ENCODE assay signal across 3 cellular contexts in the genomic region with DNA sequence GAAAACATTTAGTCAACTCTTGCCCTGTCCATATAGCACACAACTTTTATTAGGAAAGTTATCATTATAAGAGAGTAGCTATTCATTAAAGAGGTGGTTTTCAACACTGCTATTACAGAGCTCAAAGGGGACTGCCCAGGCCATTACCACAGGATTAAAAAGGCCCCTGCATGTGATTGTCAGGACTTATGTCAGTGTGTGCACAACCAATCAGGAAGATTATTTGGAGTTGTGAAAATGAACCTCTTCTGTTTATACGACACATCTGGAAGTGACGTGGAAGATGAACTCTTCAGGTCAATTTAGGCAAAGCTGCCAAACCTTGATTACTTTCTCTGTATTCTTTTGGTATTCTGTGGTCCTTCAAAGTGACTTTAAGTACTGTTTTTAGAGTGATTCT.
A peak's percentile ranks its signal among the peaks of the same experiment; 100 is the strongest.
TF ChIP-seq lines count a peak whose summit lies in the region.

No MANE protein-coding gene starts in this region.

TF ChIP-seq in liver, 16 proteins besides CTCF, POLR2A, EP300 and RAD21:
- TF ChIP-seq, protein P1, sequence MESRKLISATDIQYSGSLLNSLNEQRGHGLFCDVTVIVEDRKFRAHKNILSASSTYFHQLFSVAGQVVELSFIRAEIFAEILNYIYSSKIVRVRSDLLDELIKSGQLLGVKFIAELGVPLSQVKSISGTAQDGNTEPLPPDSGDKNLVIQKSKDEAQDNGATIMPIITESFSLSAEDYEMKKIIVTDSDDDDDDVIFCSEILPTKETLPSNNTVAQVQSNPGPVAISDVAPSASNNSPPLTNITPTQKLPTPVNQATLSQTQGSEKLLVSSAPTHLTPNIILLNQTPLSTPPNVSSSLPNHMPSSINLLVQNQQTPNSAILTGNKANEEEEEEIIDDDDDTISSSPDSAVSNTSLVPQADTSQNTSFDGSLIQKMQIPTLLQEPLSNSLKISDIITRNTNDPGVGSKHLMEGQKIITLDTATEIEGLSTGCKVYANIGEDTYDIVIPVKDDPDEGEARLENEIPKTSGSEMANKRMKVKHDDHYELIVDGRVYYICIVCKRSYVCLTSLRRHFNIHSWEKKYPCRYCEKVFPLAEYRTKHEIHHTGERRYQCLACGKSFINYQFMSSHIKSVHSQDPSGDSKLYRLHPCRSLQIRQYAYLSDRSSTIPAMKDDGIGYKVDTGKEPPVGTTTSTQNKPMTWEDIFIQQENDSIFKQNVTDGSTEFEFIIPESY (IDR thresholded peaks at IDR 0.05): no peak
- TF ChIP-seq RXRA (IDR thresholded peaks at IDR 0.05) (peak; percentile 63 to 75), HNF4A (conservative IDR thresholded peaks at IDR 0.05) (peak; percentile 60 to 61), YY1 (IDR thresholded peaks at IDR 0.05) (peak; percentile 14), NR2F2 (IDR thresholded peaks at IDR 0.05) (no peak), HNF4G (IDR thresholded peaks at IDR 0.05) (peak; percentile 12), SP1 (IDR thresholded peaks at IDR 0.05) (peak; percentile 36), JUND (IDR thresholded peaks at IDR 0.05) (no peak)
- TF ChIP-seq, protein P2, sequence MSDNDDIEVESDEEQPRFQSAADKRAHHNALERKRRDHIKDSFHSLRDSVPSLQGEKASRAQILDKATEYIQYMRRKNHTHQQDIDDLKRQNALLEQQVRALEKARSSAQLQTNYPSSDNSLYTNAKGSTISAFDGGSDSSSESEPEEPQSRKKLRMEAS (IDR thresholded peaks at IDR 0.05): no peak

TF ChIP-seq in HepG2, 621 proteins besides CTCF, POLR2A, EP300 and RAD21:
- TF ChIP-seq PAWR (CRISPR knock-in tag; IDR thresholded peaks at IDR 0.05; ENCODE audit: borderline replicate concordance): no peak
- no peak for TF ChIP-seq ZNF460 (CRISPR knock-in tag; IDR thresholded peaks at IDR 0.05; ENCODE audit: borderline replicate concordance)
- TF ChIP-seq, protein P3, sequence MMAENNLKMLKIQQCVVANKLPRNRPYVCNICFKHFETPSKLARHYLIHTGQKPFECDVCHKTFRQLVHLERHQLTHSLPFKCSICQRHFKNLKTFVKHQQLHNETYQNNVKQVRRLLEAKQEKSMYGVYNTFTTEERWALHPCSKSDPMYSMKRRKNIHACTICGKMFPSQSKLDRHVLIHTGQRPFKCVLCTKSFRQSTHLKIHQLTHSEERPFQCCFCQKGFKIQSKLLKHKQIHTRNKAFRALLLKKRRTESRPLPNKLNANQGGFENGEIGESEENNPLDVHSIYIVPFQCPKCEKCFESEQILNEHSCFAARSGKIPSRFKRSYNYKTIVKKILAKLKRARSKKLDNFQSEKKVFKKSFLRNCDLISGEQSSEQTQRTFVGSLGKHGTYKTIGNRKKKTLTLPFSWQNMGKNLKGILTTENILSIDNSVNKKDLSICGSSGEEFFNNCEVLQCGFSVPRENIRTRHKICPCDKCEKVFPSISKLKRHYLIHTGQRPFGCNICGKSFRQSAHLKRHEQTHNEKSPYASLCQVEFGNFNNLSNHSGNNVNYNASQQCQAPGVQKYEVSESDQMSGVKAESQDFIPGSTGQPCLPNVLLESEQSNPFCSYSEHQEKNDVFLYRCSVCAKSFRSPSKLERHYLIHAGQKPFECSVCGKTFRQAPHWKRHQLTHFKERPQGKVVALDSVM (CRISPR knock-in tag; IDR thresholded peaks at IDR 0.05): no peak
- no peak for TF ChIP-seq ZNF598 (CRISPR knock-in tag; IDR thresholded peaks at IDR 0.05; ENCODE audit: borderline replicate concordance)
- TF ChIP-seq TSC22D2 (CRISPR knock-in tag; IDR thresholded peaks at IDR 0.05; ENCODE audit: borderline replicate concordance): no peak
- no peak for TF ChIP-seq MTA1 (CRISPR knock-in tag; IDR thresholded peaks at IDR 0.05; ENCODE audit: borderline replicate concordance)
- TF ChIP-seq NR2F6 (IDR thresholded peaks at IDR 0.05): no peak
- no peak for TF ChIP-seq NR2F6 (CRISPR knock-in tag; IDR thresholded peaks at IDR 0.05)
- TF ChIP-seq ZNF101 (CRISPR knock-in tag; IDR thresholded peaks at IDR 0.05; ENCODE audit: borderline replicate concordance, low read depth): no peak
- TF ChIP-seq ATM (IDR thresholded peaks at IDR 0.05; ENCODE audit: borderline replicate concordance): no peak
- TF ChIP-seq PCBP2 (optimal IDR thresholded peaks at IDR 0.05; ENCODE audit: low read depth, low read length, poor library complexity, severe bottlenecking): no peak
- TF ChIP-seq ZNF501 (CRISPR knock-in tag; IDR thresholded peaks at IDR 0.05): no peak
- TF ChIP-seq ZBTB21 (CRISPR knock-in tag; IDR thresholded peaks at IDR 0.05): no peak

TF ChIP-seq in IMR-90, 13 proteins besides CTCF, POLR2A, EP300 and RAD21:
- TF ChIP-seq NFE2L2 (IDR thresholded peaks at IDR 0.05; ENCODE audit: low read depth, low read length) (no peak), RCOR1 (IDR thresholded peaks at IDR 0.05; ENCODE audit: insufficient replicate concordance, low read length) (no peak), BHLHE40 (IDR thresholded peaks at IDR 0.05; ENCODE audit: low read depth, low read length) (no peak), RFX5 (IDR thresholded peaks at IDR 0.05; ENCODE audit: low read depth, low read length) (no peak), CEBPB (IDR thresholded peaks at IDR 0.05; ENCODE audit: low read depth, low read length) (no peak), MAFK (IDR thresholded peaks at IDR 0.05; ENCODE audit: low read depth, low read length) (no peak), CHD1 (IDR thresholded peaks at IDR 0.05; ENCODE audit: low read depth, low read length) (no peak), MXI1 (IDR thresholded peaks at IDR 0.05; ENCODE audit: borderline replicate concordance, low read depth, low read length) (no peak)
- TF ChIP-seq, protein P4, sequence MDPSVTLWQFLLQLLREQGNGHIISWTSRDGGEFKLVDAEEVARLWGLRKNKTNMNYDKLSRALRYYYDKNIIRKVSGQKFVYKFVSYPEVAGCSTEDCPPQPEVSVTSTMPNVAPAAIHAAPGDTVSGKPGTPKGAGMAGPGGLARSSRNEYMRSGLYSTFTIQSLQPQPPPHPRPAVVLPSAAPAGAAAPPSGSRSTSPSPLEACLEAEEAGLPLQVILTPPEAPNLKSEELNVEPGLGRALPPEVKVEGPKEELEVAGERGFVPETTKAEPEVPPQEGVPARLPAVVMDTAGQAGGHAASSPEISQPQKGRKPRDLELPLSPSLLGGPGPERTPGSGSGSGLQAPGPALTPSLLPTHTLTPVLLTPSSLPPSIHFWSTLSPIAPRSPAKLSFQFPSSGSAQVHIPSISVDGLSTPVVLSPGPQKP (IDR thresholded peaks at IDR 0.05; ENCODE audit: borderline replicate concordance, low read depth, low read length): no peak
- TF ChIP-seq, protein P5, sequence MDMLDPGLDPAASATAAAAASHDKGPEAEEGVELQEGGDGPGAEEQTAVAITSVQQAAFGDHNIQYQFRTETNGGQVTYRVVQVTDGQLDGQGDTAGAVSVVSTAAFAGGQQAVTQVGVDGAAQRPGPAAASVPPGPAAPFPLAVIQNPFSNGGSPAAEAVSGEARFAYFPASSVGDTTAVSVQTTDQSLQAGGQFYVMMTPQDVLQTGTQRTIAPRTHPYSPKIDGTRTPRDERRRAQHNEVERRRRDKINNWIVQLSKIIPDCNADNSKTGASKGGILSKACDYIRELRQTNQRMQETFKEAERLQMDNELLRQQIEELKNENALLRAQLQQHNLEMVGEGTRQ (IDR thresholded peaks at IDR 0.05; ENCODE audit: low read depth, low read length): no peak
